8 cellular contexts compared by ENCODE assay signal in genomic region chr4:55866290-55866907, GRCh38. TPM values are rescaled to one million over a fixed set of nuclear protein-coding genes. Genes with fewer than 3 reads are reported as not detected.
DNase-seq lines count a peak whose midpoint lies in the region; ATAC-seq and TF ChIP-seq lines count a peak whose summit lies in the region.

No MANE protein-coding gene starts in this region.

- CTCF ChIA-PET in CD8-positive, alpha-beta T cell (lab: Charles Lee), result interaction anchor here (0.7 to 2.4 kb wide), 12 partner anchors 9 to 558 kb away, joined by 3 to 20 read pairs (median 4); partner anchors contain the start of genes EXOC1 and SRD5A3
- CTCF ChIA-PET in activated CD4-positive, alpha-beta memory T cell treated with anti-CD3 and anti-CD28 coated beads, Interleukin-2, amount 10 ng/mL, durations not matched to agents 7 days and 5 days (lab: Charles Lee), result interaction anchor here (0.7 to 2.6 kb wide), 10 partner anchors 12 to 553 kb away, joined by 3 to 17 read pairs (median 4); partner anchors contain the start of genes CEP135, EXOC1 and TMEM165

- H3K36me3 ChIP-seq in CD8-positive, alpha-beta T cell (ENCODE audit: insufficient read depth, low read length), result peaks cover 34% of the 10 kb centered on the region
- peaks cover 22 to 45% (median 33%) of the 10 kb centered on the region in 5 donors for H3K36me3 ChIP-seq in subcutaneous abdominal adipose tissue (ENCODE audit: control insufficient read depth in 5 of 5, insufficient read depth in 5 of 5, low read length in 5 of 5)

- H3K4me3 ChIP-seq in CD8-positive, alpha-beta T cell (ENCODE audit: low read depth, low read length), result no peak overlapping the region
- H3K4me3 ChIP-seq in subcutaneous abdominal adipose tissue (ENCODE audit: low read depth in 1 of 5, low read length in 5 of 5), result no peak overlapping the region

- H3K9me3 Mint-ChIP-seq in CD8-positive, alpha-beta T cell, result no peaks in the 10 kb centered on the region
- H3K9me3 Mint-ChIP-seq in activated CD4-positive, alpha-beta memory T cell treated with anti-CD3 and anti-CD28 coated beads, Interleukin-2, amount 10 ng/mL, durations not matched to agents 7 days and 5 days, result no peaks in the 10 kb centered on the region

- peaks cover 65% of the 10 kb centered on the region for H3K36me3 Mint-ChIP-seq in CD8-positive, alpha-beta T cell
- peaks cover 46% of the 10 kb centered on the region for H3K36me3 Mint-ChIP-seq in activated CD4-positive, alpha-beta memory T cell treated with anti-CD3 and anti-CD28 coated beads, Interleukin-2, amount 10 ng/mL, durations not matched to agents 7 days and 5 days (ENCODE audit: low read depth)

- intact Hi-C loops in CD8-positive, alpha-beta T cell (cut with DNase I, micrococcal nuclease), result loop anchor here (2.0 to 10.0 kb wide), 7 partner anchors 14 to 1544 kb away; partner anchors contain the start of genes CLOCK (in 1 of the 2), EXOC1 (in 1 of the 2) and TMEM165 (in 1 of the 2)
- intact Hi-C loops in left cardiac atrium (cut with DNase I), result no loop called here

- no peak overlapping the region for H3K4me3 Mint-ChIP-seq in CD8-positive, alpha-beta T cell
- H3K4me3 Mint-ChIP-seq in activated CD4-positive, alpha-beta memory T cell treated with anti-CD3 and anti-CD28 coated beads, Interleukin-2, amount 10 ng/mL, durations not matched to agents 7 days and 5 days, result no peak overlapping the region

- no peaks in the 10 kb centered on the region for H3K9me3 ChIP-seq in CD8-positive, alpha-beta T cell (ENCODE audit: low read length)
- no peaks in the 10 kb centered on the region for H3K9me3 ChIP-seq in subcutaneous abdominal adipose tissue (ENCODE audit: control insufficient read depth in 5 of 5, low read length in 5 of 5)

- ATAC-seq in CD8-positive, alpha-beta T cell, result peak; percentile 75
- peak; percentile 77 for ATAC-seq in HG03558 (IDR thresholded peaks at IDR 0.05; ENCODE audit: extremely low read depth, unreplicated experiment)
- peak; percentile 93 to 99 for ATAC-seq in left cardiac atrium

- no peaks in the 10 kb centered on the region for H3K27me3 Mint-ChIP-seq in CD8-positive, alpha-beta T cell (ENCODE audit: low read depth)
- no peaks in the 10 kb centered on the region for H3K27me3 Mint-ChIP-seq in activated CD4-positive, alpha-beta memory T cell treated with anti-CD3 and anti-CD28 coated beads, Interleukin-2, amount 10 ng/mL, durations not matched to agents 7 days and 5 days

- H3K27ac ChIP-seq in CD8-positive, alpha-beta T cell (ENCODE audit: low read depth, low read length), result no peak overlapping the region
- peak overlapping the region; percentile 91 for H3K27ac ChIP-seq in subcutaneous abdominal adipose tissue (ENCODE audit: low read depth, low read length)

- H3K4me1 ChIP-seq in CD8-positive, alpha-beta T cell (ENCODE audit: insufficient read depth, low read length), result no peaks in the 10 kb centered on the region
- peaks cover 0 to 23% (median 17%) of the 10 kb centered on the region in 5 donors for H3K4me1 ChIP-seq in subcutaneous abdominal adipose tissue (ENCODE audit: control insufficient read depth in 5 of 5, insufficient read depth in 5 of 5, low read length in 5 of 5)

- no peak for DNase-seq in CD8-positive, alpha-beta T cell
- DNase-seq in GM20000 (ENCODE audit: low spot score), result peak; percentile 12
- DNase-seq in activated CD4-positive, alpha-beta memory T cell treated with anti-CD3 and anti-CD28 coated beads, Interleukin-2, amount 10 ng/mL, durations not matched to agents 7 days and 5 days, result no peak
- no peak for DNase-seq in left cardiac atrium
- no peak for DNase-seq in GM19240 (ENCODE audit: insufficient read length, low spot score)
- DNase-seq in HK-2 (ENCODE audit: unreplicated experiment), result no peak

- peak overlapping the region; percentile 41 for H3K27ac Mint-ChIP-seq in CD8-positive, alpha-beta T cell
- peak overlapping the region; percentile 73 for H3K27ac Mint-ChIP-seq in activated CD4-positive, alpha-beta memory T cell treated with anti-CD3 and anti-CD28 coated beads, Interleukin-2, amount 10 ng/mL, durations not matched to agents 7 days and 5 days

- H3K9ac ChIP-seq in subcutaneous abdominal adipose tissue (ENCODE audit: low read length in 5 of 5), result peak overlapping the region in 2 of 5 donors; percentile 25 to 56

- H3K4me1 Mint-ChIP-seq in CD8-positive, alpha-beta T cell (ENCODE audit: low read depth), result peaks cover 9% of the 10 kb centered on the region
- H3K4me1 Mint-ChIP-seq in activated CD4-positive, alpha-beta memory T cell treated with anti-CD3 and anti-CD28 coated beads, Interleukin-2, amount 10 ng/mL, durations not matched to agents 7 days and 5 days, result peaks cover 25% of the 10 kb centered on the region

- H3K27me3 ChIP-seq in CD8-positive, alpha-beta T cell (ENCODE audit: insufficient read depth, low read length), result no peaks in the 10 kb centered on the region
- H3K27me3 ChIP-seq in subcutaneous abdominal adipose tissue (ENCODE audit: control insufficient read depth in 5 of 5, insufficient read depth in 4 of 5, low read length in 5 of 5), result no peaks in the 10 kb centered on the region

- POLR2A ChIA-PET in CD8-positive, alpha-beta T cell (lab: Charles Lee), result interaction anchor here (1.0 kb wide), 1 partner anchor 82 kb away, joined by 3 read pairs; no protein-coding TSS in a partner anchor
- POLR2A ChIA-PET in activated CD4-positive, alpha-beta memory T cell treated with anti-CD3 and anti-CD28 coated beads, Interleukin-2, amount 10 ng/mL, durations not matched to agents 7 days and 5 days (lab: Charles Lee), result interaction anchor here (0.6 to 1.7 kb wide), 4 partner anchors 13 to 471 kb away, joined by 3 to 7 read pairs (median 4); partner anchors contain the start of genes EXOC1 and TMEM165

- TF ChIP-seq CTCF in CD8-positive, alpha-beta T cell (IDR thresholded peaks at IDR 0.05), result no peak
- TF ChIP-seq CTCF in GM20000 (IDR thresholded peaks at IDR 0.05; ENCODE audit: extremely low read depth, missing control alignments), result no peak

RNA-seq across cellular contexts. Expression of gene EXOC1, which starts 13.0 kb away (rescaled TPM):
- total RNA-seq in CD8-positive, alpha-beta T cell, result 10 to 100 TPM; 12.1 to 14.5 TPM
- 10 to 100 TPM; 34.5 to 37.2 TPM for total RNA-seq in activated CD4-positive, alpha-beta memory T cell treated with anti-CD3 and anti-CD28 coated beads, Interleukin-2, amount 10 ng/mL, durations not matched to agents 7 days and 5 days
- total RNA-seq in left cardiac atrium, result 10 to 100 TPM; 22.4 to 22.5 TPM

RNA-seq across cellular contexts. Expression of gene EXOC1L, which starts 46.8 kb away (rescaled TPM):
- not detected for total RNA-seq in CD8-positive, alpha-beta T cell
- not detected for total RNA-seq in activated CD4-positive, alpha-beta memory T cell treated with anti-CD3 and anti-CD28 coated beads, Interleukin-2, amount 10 ng/mL, durations not matched to agents 7 days and 5 days
- total RNA-seq in left cardiac atrium, result not detected

Comparison
In these comparisons a context has a peak if more than half of its experiments do, and no peak if none do; other contexts are left out.
1. intact Hi-C loops: an anchor here in CD8-positive, alpha-beta T cell (2.0 to 10.0 kb wide); none called in left cardiac atrium.